In genomic region chr6:169779896-169780295, GRCh38 we compare ENCODE assay signal across 25 cellular contexts.
"Had no signal": no experiment of that assay in that cellular context is flagged by ENCODE, and none has a peak within 500 bp of the region (broad histone marks: within the 10 kb centered on the region; RNA-seq: fewer than 3 reads in every experiment).

No MANE protein-coding gene starts in this region.

- DNase-seq: activated CD4-positive, alpha-beta T cell treated with anti-CD3 and anti-CD28 coated beads, Interleukin-2, amount 10 ng/mL, durations not matched to agents 24 days and 14 days; activated CD4-positive, alpha-beta T cell treated with anti-CD3 and anti-CD28 coated beads, Interleukin-2, amount 50 U/mL, for 4 hours; activated CD8-positive, alpha-beta T cell treated with anti-CD3 and anti-CD28 coated beads for 36 hours; activated effector memory CD4-positive, alpha-beta T cell treated with anti-CD3 and anti-CD28 coated beads, Interleukin-2, amount 50 U/mL, for 16 hours; activated naive CD4-positive, alpha-beta T cell; activated naive CD4-positive, alpha-beta T cell treated with anti-CD3 and anti-CD28 coated beads, Interleukin-2, amount 50 U/mL, for 16 hours; activated naive CD8-positive, alpha-beta T cell treated with anti-CD3 and anti-CD28 coated beads for 36 hours; activated T-cell treated with anti-CD3 and anti-CD28 coated beads, Interleukin-2, amount 50 U/mL, for 1 hour; activated T-cell treated with anti-CD3 and anti-CD28 coated beads, Interleukin-2, amount 50 U/mL, for 72 hours; amniotic stem cell; caudate nucleus; NCI-H1105 treated with DMSO at 0.1 percent for 48 hours; NCI-H1436; NCI-H1694; NCI-H1930; NCI-H2081 treated with DMSO at 0.1 percent for 48 hours; NCI-H226; NCI-H524 treated with DMSO at 0.1 percent for 48 hours; SHP77 treated with DMSO at 0.1 percent for 48 hours; SK-N-SH had no signal

- ATAC-seq: activated CD8-positive, alpha-beta T cell treated with anti-CD3 and anti-CD28 coated beads for 36 hours; activated T-cell treated with anti-CD3 and anti-CD28 coated beads, Interleukin-2, amount 50 U/mL, for 72 hours; activated T-helper 17 cell treated with anti-CD3 and anti-CD28 coated beads, Interleukin-2, amount 50 U/mL, for 72 hours; Panc1 had no signal

- H3K27ac ChIP-seq: ascending aorta, SJSA1 had no signal

- H3K4me2 ChIP-seq: SK-N-SH had no signal

- H3K27me3 ChIP-seq: ascending aorta, SJSA1 had no signal

- FAIRE-seq: TTC549 had no signal

- H3K4me3 ChIP-seq: ascending aorta, SJSA1 had no signal

- H3K4me1 ChIP-seq: ascending aorta had no signal

- H3K9me3 ChIP-seq: ascending aorta, SJSA1, SK-N-SH had no signal

- H3K9ac ChIP-seq: SK-N-SH had no signal
